1 cellular context compared by ENCODE assay signal in genomic region chr18:23422751-23423418, GRCh38.
A peak's percentile ranks its signal among the peaks of the same experiment; 100 is the strongest.
TF ChIP-seq lines count a peak whose summit lies in the region.

No MANE protein-coding gene starts in this region.

TF ChIP-seq in GM12878, 131 proteins besides CTCF, POLR2A, EP300 and RAD21 (continued from another document and continues in another):
- no peak for TF ChIP-seq ZNF592 (IDR thresholded peaks at IDR 0.05)
- no peak for TF ChIP-seq SP1 (IDR thresholded peaks at IDR 0.05; ENCODE audit: low read depth, low read length)
- peak; percentile 88 for TF ChIP-seq RELB (IDR thresholded peaks at IDR 0.05; ENCODE audit: low read depth)
- 0 out of 2 replicates have a peak, but pooled peaks have one; percentile 28 for TF ChIP-seq NKRF (conservative IDR thresholded peaks at IDR 0.05)
- TF ChIP-seq KDM1A (IDR thresholded peaks at IDR 0.05; ENCODE audit: borderline replicate concordance): no peak
- TF ChIP-seq USF2 (IDR thresholded peaks at IDR 0.05; ENCODE audit: borderline replicate concordance, low read depth, low read length): no peak
- TF ChIP-seq MYB (IDR thresholded peaks at IDR 0.05; ENCODE audit: borderline replicate concordance, low read depth, low read length): 0 out of 2 replicates have a peak, but pooled peaks have one; percentile 18
- TF ChIP-seq CREM (IDR thresholded peaks at IDR 0.05; ENCODE audit: low read depth): no peak; the same call in 1 of the 2 replicates
- TF ChIP-seq WRNIP1 (IDR thresholded peaks at IDR 0.05; ENCODE audit: borderline replicate concordance, low read depth, low read length): no peak
- TF ChIP-seq NFIC (IDR thresholded peaks at IDR 0.05; ENCODE audit: low read depth, low read length): 0 out of 2 replicates have a peak, but pooled peaks have one; percentile 62
- TF ChIP-seq NR2F1 (conservative IDR thresholded peaks at IDR 0.05): peak; percentile 98
- peak; percentile 58; the same call in 1 of the 3 replicates for TF ChIP-seq POU2F2 (IDR thresholded peaks at IDR 0.05; ENCODE audit: borderline replicate concordance, low read depth, low read length)
- peak; percentile 55 for TF ChIP-seq ATF2 (IDR thresholded peaks at IDR 0.05; ENCODE audit: low read length)
- no peak for TF ChIP-seq SMAD5 (IDR thresholded peaks at IDR 0.05; ENCODE audit: low read depth)
- TF ChIP-seq CREB1 (IDR thresholded peaks at IDR 0.05; ENCODE audit: low read depth): peak; percentile 39; the same call in 1 of the 2 replicates
- no peak for TF ChIP-seq TCF7 (IDR thresholded peaks at IDR 0.05; ENCODE audit: borderline replicate concordance)
- peak; percentile 76; the same call in 1 of the 2 replicates for TF ChIP-seq GATAD2B (conservative IDR thresholded peaks at IDR 0.05; ENCODE audit: low read depth)
- TF ChIP-seq RELA (IDR thresholded peaks at IDR 0.05; ENCODE audit: borderline replicate concordance, partially characterized antibody): no peak
- TF ChIP-seq BACH1 (IDR thresholded peaks at IDR 0.05; ENCODE audit: borderline replicate concordance): peak; percentile 95; the same call in 1 of the 2 replicates
- no peak for TF ChIP-seq MEF2A (IDR thresholded peaks at IDR 0.05; ENCODE audit: insufficient read depth, low read depth, low read length)
- no peak for TF ChIP-seq STAT3 (IDR thresholded peaks at IDR 0.05; ENCODE audit: low read depth, low read length)
- TF ChIP-seq MYC (IDR thresholded peaks at IDR 0.05; ENCODE audit: insufficient read depth, insufficient read length, insufficient replicate concordance, low read length, severe bottlenecking): no peak
- no peak for TF ChIP-seq CBX3 (IDR thresholded peaks at IDR 0.05; ENCODE audit: borderline replicate concordance, low read depth)
- TF ChIP-seq ATF3 (IDR thresholded peaks at IDR 0.05; ENCODE audit: borderline replicate concordance, extremely low read depth, low read depth, low read length): no peak
- TF ChIP-seq MLLT1 (IDR thresholded peaks at IDR 0.05): peak; percentile 76
- no peak for TF ChIP-seq ZBTB11 (CRISPR knock-in tag; IDR thresholded peaks at IDR 0.05)
- TF ChIP-seq E2F8 (IDR thresholded peaks at IDR 0.05; ENCODE audit: low read depth, partially characterized antibody): no peak
- TF ChIP-seq SUZ12 (IDR thresholded peaks at IDR 0.05; ENCODE audit: unreplicated experiment): no peak
- TF ChIP-seq POLR2AphosphoS5 (IDR thresholded peaks at IDR 0.05; ENCODE audit: low read length): no peak
- no peak for TF ChIP-seq SMARCA5 (IDR thresholded peaks at IDR 0.05)
- TF ChIP-seq ZNF24 (IDR thresholded peaks at IDR 0.05): no peak
- no peak for TF ChIP-seq TARDBP (IDR thresholded peaks at IDR 0.05; ENCODE audit: borderline replicate concordance)
- peak; percentile 51; the same call in 1 of the 2 replicates for TF ChIP-seq PAX8 (IDR thresholded peaks at IDR 0.05)
- no peak for TF ChIP-seq SPI1 (IDR thresholded peaks at IDR 0.05; ENCODE audit: borderline replicate concordance, insufficient read depth, low read depth, low read length)
- peak; percentile 73 for TF ChIP-seq EED (IDR thresholded peaks at IDR 0.05; ENCODE audit: low read depth)
- no peak; the same call in 1 of the 2 replicates for TF ChIP-seq STAT1 (conservative IDR thresholded peaks at IDR 0.05)
- no peak for TF ChIP-seq RB1 (IDR thresholded peaks at IDR 0.05; ENCODE audit: borderline replicate concordance)
- no peak for TF ChIP-seq FOXK2 (IDR thresholded peaks at IDR 0.05)
- TF ChIP-seq CBX5 (IDR thresholded peaks at IDR 0.05; ENCODE audit: low read depth): no peak
- TF ChIP-seq JUND (IDR thresholded peaks at IDR 0.05; ENCODE audit: low read depth, low read length): 0 out of 2 replicates have a peak, but pooled peaks have one; percentile 12
- no peak for TF ChIP-seq ZNF274 (IDR thresholded peaks at IDR 0.05; ENCODE audit: insufficient read depth, insufficient read length)
- TF ChIP-seq KAT2A (conservative IDR thresholded peaks at IDR 0.05; ENCODE audit: control insufficient read depth, low read depth, low read length): no peak
- no peak for TF ChIP-seq HDAC6 (IDR thresholded peaks at IDR 0.05; ENCODE audit: unreplicated experiment)
- TF ChIP-seq BHLHE40 (IDR thresholded peaks at IDR 0.05; ENCODE audit: borderline replicate concordance in 1 of 2, low read depth in 2 of 2, low read length in 1 of 2): peak; percentile 76 to 77
